Comparison of ENCODE assay signal across 8 cellular contexts in genomic region chr6:79869600-79870084, GRCh38.
DNase-seq lines count a peak whose midpoint lies in the region; ATAC-seq, FAIRE-seq and TF ChIP-seq lines count a peak whose summit lies in the region.

No MANE protein-coding gene starts in this region.

- peak; percentile 56 for FAIRE-seq in G401.6 (lab: Jason Lieb, UNC)

- H3K4me1 ChIP-seq in foreskin keratinocyte, result peaks cover 12% of the 10 kb centered on the region
- peaks cover 14% of the 10 kb centered on the region for H3K4me1 ChIP-seq in suprapubic skin

- ATAC-seq in foreskin keratinocyte, result peak; percentile 86

- TF ChIP-seq CTCF in LNCAP (IDR thresholded peaks at IDR 0.05), result peak; percentile 81
- TF ChIP-seq CTCF in foreskin keratinocyte (conservative IDR thresholded peaks at IDR 0.05), result peak; percentile 87
- peak; percentile 73 to 95 for TF ChIP-seq CTCF in suprapubic skin (IDR thresholded peaks at IDR 0.05)

- TF ChIP-seq POLR2A in suprapubic skin (IDR thresholded peaks at IDR 0.05), result no peak

- H3K27me3 ChIP-seq in H7 (ENCODE audit: control insufficient read depth, insufficient read depth, low read length) (no peaks in the 10 kb centered on the region), foreskin keratinocyte (no peaks in the 10 kb centered on the region), suprapubic skin (no peaks in the 10 kb centered on the region)

- no peak for TF ChIP-seq EP300 in suprapubic skin (IDR thresholded peaks at IDR 0.05)

- 2% methylated on average over 18 of the region's 20 CpGs for WGBS in suprapubic skin

- H3K36me3 ChIP-seq in H7 (replicated peaks; ENCODE audit: control insufficient read depth, insufficient read depth, low read length), result no peaks in the 10 kb centered on the region
- H3K36me3 ChIP-seq in suprapubic skin, result no peaks in the 10 kb centered on the region

- H3K4me3 ChIP-seq in H7 (ENCODE audit: insufficient read depth, low read depth, low read length), result no peak overlapping the region
- H3K4me3 ChIP-seq in suprapubic skin, result peak overlapping the region; percentile 32

- no peaks in the 10 kb centered on the region for H3K9me3 ChIP-seq in suprapubic skin

- peak; percentile 86 for DNase-seq in H7
- DNase-seq in SHP77 (lab: John Stamatoyannopoulos, UW), result peak; percentile 81 to 86
- peak; percentile 91 for DNase-seq in activated effector memory CD4-positive, alpha-beta T cell treated with anti-CD3 and anti-CD28 coated beads, Interleukin-2, amount 50 U/mL, for 16 hours
- peak in 1 of 2 donors; percentile 49 for DNase-seq in foreskin keratinocyte
- peak; percentile 63 for DNase-seq in occipital lobe (lab: John Stamatoyannopoulos, UW)
- peak; percentile 74 to 90 for DNase-seq in suprapubic skin (ENCODE audit: low spot score in 2 of 2)

- H3K27ac ChIP-seq in foreskin keratinocyte (no peak overlapping the region), suprapubic skin (no peak overlapping the region)
